In genomic region chr3:125061646-125062045, GRCh38 we compare ENCODE assay signal across 16 cellular contexts. TPM values are rescaled to one million over a fixed set of nuclear protein-coding genes. Genes with fewer than 3 reads are reported as not detected.
DNase-seq lines count a peak whose midpoint lies in the region; ATAC-seq and TF ChIP-seq lines count a peak whose summit lies in the region.
"Had no signal": no experiment of that assay in that cellular context is flagged by ENCODE, and none has a peak within 500 bp of the region (broad histone marks: within the 10 kb centered on the region; RNA-seq: fewer than 3 reads in every experiment).

No MANE protein-coding gene starts in this region.

- H3K4me1 Mint-ChIP-seq in HFFc6 (ENCODE audit: low read depth) (peaks cover 84% of the 10 kb centered on the region), endodermal cell (peaks cover 50% of the 10 kb centered on the region)

- peaks cover 2% of the 10 kb centered on the region; the same call in 1 of the 2 replicates for H3K27me3 Mint-ChIP-seq in HFFc6 (ENCODE audit: insufficient read depth)
- peaks cover 33% of the 10 kb centered on the region for H3K27me3 Mint-ChIP-seq in endodermal cell (ENCODE audit: insufficient read depth)

- no peak overlapping the region for H3K9ac ChIP-seq in endodermal cell (ENCODE audit: extremely low read depth, low read length, poor library complexity, severe bottlenecking)
- H3K9ac ChIP-seq in stomach smooth muscle (ENCODE audit: low read length in 2 of 2), result peak overlapping the region in 1 of 2 donors; percentile 42

- H3K36me3 Mint-ChIP-seq in HFFc6 (ENCODE audit: low read depth) (no peaks in the 10 kb centered on the region), endodermal cell (ENCODE audit: low read depth) (no peaks in the 10 kb centered on the region)

- H3K27ac Mint-ChIP-seq in HFFc6 (peak overlapping the region; percentile 85), endodermal cell (no peak overlapping the region)
- H3K27ac Mint-ChIP-seq: activated T-cell treated with anti-CD3 and anti-CD28 coated beads, Interleukin-2, amount 50 U/mL, for 72 hours had no signal

- ATAC-seq in lung (ENCODE audit: insufficient read depth, low FRiP score), result no peak
- ATAC-seq: activated T-cell treated with anti-CD3 and anti-CD28 coated beads, Interleukin-2, amount 50 U/mL, for 72 hours had no signal

- H3K4me3 ChIP-seq in endodermal cell (ENCODE audit: low read length) (no peak overlapping the region), lung (no peak overlapping the region), stomach smooth muscle (ENCODE audit: low read length in 2 of 2) (peak overlapping the region in 1 of 2 donors; percentile 61), BE2C (ENCODE audit: low read depth, low read length) (no peak overlapping the region)
- H3K4me3 ChIP-seq: dorsolateral prefrontal cortex had no signal

- 84 to 86% methylated on average over 4 to 5 of the region's 5 CpGs for WGBS in endodermal cell (ENCODE audit: insufficient coverage in 1 of 2, insufficient read length in 1 of 2), 2 experiments
- WGBS in lung, 2 donors, result 84 to 94% methylated on average over 5 of the region's 5 CpGs

- H3K36me3 ChIP-seq in endodermal cell (ENCODE audit: control insufficient read depth, insufficient read depth, low read length) (no peaks in the 10 kb centered on the region), lung (ENCODE audit: control insufficient read depth in 2 of 2, insufficient read depth in 2 of 2, low read length in 2 of 2) (no peaks in the 10 kb centered on the region), stomach smooth muscle (ENCODE audit: control insufficient read depth in 2 of 2, insufficient read depth in 2 of 2, low read length in 2 of 2) (no peaks in the 10 kb centered on the region), BE2C (no peaks in the 10 kb centered on the region)

- H3K9me3 ChIP-seq in endodermal cell (ENCODE audit: control insufficient read depth, low read length), result peaks cover 11% of the 10 kb centered on the region
- no peaks in the 10 kb centered on the region for H3K9me3 ChIP-seq in lung (ENCODE audit: control insufficient read depth in 2 of 2, insufficient read depth in 1 of 2, low read length in 1 of 2)
- H3K9me3 ChIP-seq in stomach smooth muscle (ENCODE audit: control insufficient read depth in 2 of 2, low read length in 2 of 2), result no peaks in the 10 kb centered on the region
- no peaks in the 10 kb centered on the region for H3K9me3 ChIP-seq in BE2C

- H3K27ac ChIP-seq in endodermal cell (ENCODE audit: low read depth, low read length) (no peak overlapping the region), lung (ENCODE audit: low read depth in 1 of 2, low read length in 1 of 2) (peak overlapping the region; percentile 81 to 85), stomach smooth muscle (ENCODE audit: low read length) (peak overlapping the region; percentile 83)
- H3K27ac ChIP-seq: dorsolateral prefrontal cortex had no signal

- H3K4me3 Mint-ChIP-seq in HFFc6, result peak overlapping the region; percentile 51; the same call in 1 of the 2 replicates
- H3K4me3 Mint-ChIP-seq in endodermal cell, result no peak overlapping the region
- H3K4me3 Mint-ChIP-seq: activated T-cell treated with anti-CD3 and anti-CD28 coated beads, Interleukin-2, amount 50 U/mL, for 72 hours had no signal

- TF ChIP-seq CTCF in HFFc6 (IDR thresholded peaks at IDR 0.05) (no peak), endodermal cell (conservative IDR thresholded peaks at IDR 0.05) (no peak), lung (IDR thresholded peaks at IDR 0.05; ENCODE audit: control extremely low read depth, extremely low read depth) (no peak), BE2C (IDR thresholded peaks at IDR 0.05; ENCODE audit: low read depth, low read length) (no peak)

- H3K9me3 Mint-ChIP-seq in HFFc6 (no peaks in the 10 kb centered on the region; the same call in 1 of the 2 replicates), endodermal cell (peaks cover 7% of the 10 kb centered on the region)
- H3K9me3 Mint-ChIP-seq: activated T-cell treated with anti-CD3 and anti-CD28 coated beads, Interleukin-2, amount 50 U/mL, for 72 hours had no signal

- H3K4me1 ChIP-seq in endodermal cell (ENCODE audit: control insufficient read depth, insufficient read depth, low read length), result peaks cover 5% of the 10 kb centered on the region
- H3K4me1 ChIP-seq in lung (ENCODE audit: control insufficient read depth in 2 of 2, insufficient read depth in 2 of 2, low read length in 2 of 2), result peaks cover 25 to 35% of the 10 kb centered on the region in 2 donors
- peaks cover 51% of the 10 kb centered on the region for H3K4me1 ChIP-seq in stomach smooth muscle (ENCODE audit: control insufficient read depth, insufficient read depth, low read length)
- peaks cover 1% of the 10 kb centered on the region; the same call in 1 of the 2 replicates for H3K4me1 ChIP-seq in BE2C

- DNase-seq in HFFc6, result no peak
- DNase-seq in endodermal cell, result peak; percentile 47
- DNase-seq in lung (ENCODE audit: low spot score), result no peak
- no peak for DNase-seq in activated naive CD4-positive, alpha-beta T cell (lab: John Stamatoyannopoulos, UW)
- DNase-seq in BE2C, result no peak
- no peak for DNase-seq in EL
- DNase-seq in NCI-H1105 (lab: John Stamatoyannopoulos, UW), result no peak
- DNase-seq: activated CD4-positive, alpha-beta T cell treated with anti-CD3 and anti-CD28 coated beads, Interleukin-2, amount 50 U/mL, for 48 hours; activated T-cell treated with anti-CD3 and anti-CD28 coated beads, Interleukin-2, amount 50 U/mL, for 72 hours; amniotic stem cell; dorsolateral prefrontal cortex; NCI-H1694 treated with DMSO at 0.1 percent for 48 hours; NCI-H526; stimulated activated naive CD4-positive, alpha-beta T cell; T1000 had no signal

- no peaks in the 10 kb centered on the region for H3K27me3 ChIP-seq in endodermal cell (ENCODE audit: control insufficient read depth, insufficient read depth, low read length, poor library complexity, severe bottlenecking)
- H3K27me3 ChIP-seq in lung (ENCODE audit: control insufficient read depth, insufficient read depth), result no peaks in the 10 kb centered on the region
- H3K27me3 ChIP-seq in stomach smooth muscle (ENCODE audit: control insufficient read depth in 1 of 2, insufficient read depth in 2 of 2, low read length in 2 of 2), result no peaks in the 10 kb centered on the region
- H3K27me3 ChIP-seq in BE2C, result no peaks in the 10 kb centered on the region
- H3K27me3 ChIP-seq: dorsolateral prefrontal cortex had no signal

RNA-seq across cellular contexts. Expression of gene HEG1, which starts 5.8 kb away (rescaled TPM):
- total RNA-seq in HFFc6 (2021; fragmentation: NEBNext Ultra II Directional; extraction: Animal tissue kit (Norgen Biotek cat#: 25700)), result 100 to 1,000 TPM in 4 of 6 experiments, 10 to 100 TPM in 2; 88.6 to 126 (median 105) TPM
- total RNA-seq in endodermal cell, result 10 to 100 TPM; 25.5 to 27.0 TPM
- 30.3 TPM for polyA plus RNA-seq in endodermal cell (2013, experiment 1 of 2)
- 35.4 TPM for polyA plus RNA-seq in endodermal cell (2013, experiment 2 of 2)
- total RNA-seq in lung, result 100 to 1,000 TPM in 1 of 2 donors, 10 to 100 TPM in 1; 90.4 to 115 TPM
- 10 to 100 TPM; 18.0 to 40.9 TPM for polyA plus RNA-seq in lung
- 7.1 TPM for polyA plus RNA-seq in BE2C (2012; ENCODE audit: insufficient read depth, insufficient read length, low read depth)
